Comparison of ENCODE assay signal across 16 cellular contexts in genomic region chr13:32955881-32956594, GRCh38.
A peak's percentile ranks its signal among the peaks of the same experiment; 100 is the strongest.
DNase-seq lines count a peak whose midpoint lies in the region; ATAC-seq lines count a peak whose summit lies in the region.
"Had no signal": no experiment of that assay in that cellular context is flagged by ENCODE, and none has a peak within 500 bp of the region (broad histone marks: within the 10 kb centered on the region; RNA-seq: fewer than 3 reads in every experiment).

No MANE protein-coding gene starts in this region.

- WGBS in neuronal stem cell (ENCODE audit: extremely low coverage in 2 of 2, insufficient read length in 2 of 2, insufficient replicate concordance in 1 of 2), 2 donors, result no CpG with 5 or more reads among the region's 5 CpGs

- H3K14ac ChIP-seq in neuronal stem cell (ENCODE audit: low read length), result no peak overlapping the region

- H3K27me3 ChIP-seq in SJCRH30, result no peaks in the 10 kb centered on the region
- peaks cover 0 to 18% (median 2%) of the 10 kb centered on the region in 3 experiments for H3K27me3 ChIP-seq in neuronal stem cell (ENCODE audit: control insufficient read depth in 3 of 3, insufficient read depth in 3 of 3, low read depth in 1 of 3, low read length in 3 of 3)
- H3K27me3 ChIP-seq: SJSA1 had no signal

- no peak overlapping the region for H2AK5ac ChIP-seq in neuronal stem cell (ENCODE audit: low read depth, low read length)

- no peak overlapping the region for H2AFZ ChIP-seq in neuronal stem cell (ENCODE audit: low read length)

- H3K4me3 ChIP-seq in SJCRH30 (no peak overlapping the region), neuronal stem cell (ENCODE audit: low read length in 2 of 2) (no peak overlapping the region)
- H3K4me3 ChIP-seq: SJSA1 had no signal

- no peaks in the 10 kb centered on the region for H3K79me1 ChIP-seq in neuronal stem cell (ENCODE audit: low read depth, low read length)

- H3K36me3 ChIP-seq in SJCRH30, result no peaks in the 10 kb centered on the region
- H3K36me3 ChIP-seq in neuronal stem cell (replicated peaks in 1 of 2; ENCODE audit: control insufficient read depth in 2 of 2, insufficient read depth in 2 of 2, low read length in 2 of 2), result no peaks in the 10 kb centered on the region
- H3K36me3 ChIP-seq: SJSA1 had no signal

- no peak overlapping the region for H3K4me2 ChIP-seq in neuronal stem cell (ENCODE audit: insufficient read depth, low read length, poor library complexity, severe bottlenecking)

- H2BK12ac ChIP-seq in neuronal stem cell (ENCODE audit: low read length), result no peak overlapping the region

- H2BK120ac ChIP-seq in neuronal stem cell (ENCODE audit: low read depth, low read length), result no peak overlapping the region

- H3K23ac ChIP-seq in neuronal stem cell (ENCODE audit: low read depth, low read length, poor library complexity), result no peak overlapping the region

- H3K4me1 ChIP-seq in SJCRH30 (peaks cover 28% of the 10 kb centered on the region), neuronal stem cell (ENCODE audit: control insufficient read depth in 2 of 2, insufficient read depth in 1 of 2, low read depth in 1 of 2, low read length in 2 of 2) (no peaks in the 10 kb centered on the region)

- H3K27ac ChIP-seq in SJCRH30 (no peak overlapping the region), neuronal stem cell (replicated peaks; ENCODE audit: low read length) (no peak overlapping the region)
- H3K27ac ChIP-seq: SJSA1 had no signal

- no peak overlapping the region for H3K9ac ChIP-seq in neuronal stem cell (ENCODE audit: low read depth, low read length, poor library complexity)

- no peak overlapping the region for H4K8ac ChIP-seq in neuronal stem cell (ENCODE audit: low read depth, low read length)

- no peak overlapping the region for H3K4ac ChIP-seq in neuronal stem cell (ENCODE audit: low read length)

- H2BK5ac ChIP-seq in neuronal stem cell (ENCODE audit: low read length), result no peak overlapping the region

- DNase-seq in DMS53 treated with DMSO at 0.1 percent for 48 hours (lab: John Stamatoyannopoulos, UW; ENCODE audit: unreplicated experiment) (peak; percentile 4), SJCRH30 (peak; percentile 21 to 60), kidney glomerular epithelial cell (lab: John Stamatoyannopoulos, UW) (peak; percentile 89), renal cortical epithelial cell (ENCODE audit: low read depth) (peak; percentile 95), T1000 (lab: John Stamatoyannopoulos, UW) (no peak), neuronal stem cell (ENCODE audit: low spot score) (no peak)
- DNase-seq: AML-193, H7, KBM-7, NCI-H1105 treated with DMSO at 0.1 percent for 48 hours, NCI-H1694, NCI-H2107, NCI-H2227 treated with DMSO at 0.1 percent for 48 hours, NCI-H510A treated with DMSO at 0.1 percent for 48 hours had no signal

- no peak overlapping the region for H2BK15ac ChIP-seq in neuronal stem cell (ENCODE audit: low read length)

- ATAC-seq in GM18502 (IDR thresholded peaks at IDR 0.05; ENCODE audit: poor library complexity, unreplicated experiment), result no peak

- H3K18ac ChIP-seq in neuronal stem cell (ENCODE audit: low read length), result no peak overlapping the region

- H4K91ac ChIP-seq in neuronal stem cell (ENCODE audit: low read depth, low read length, poor library complexity), result no peak overlapping the region

- H3K9me3 ChIP-seq in SJCRH30 (replicated peaks) (no peaks in the 10 kb centered on the region), neuronal stem cell (replicated peaks in 1 of 2; ENCODE audit: control insufficient read depth in 2 of 2, insufficient read depth in 1 of 2, low read depth in 1 of 2, low read length in 2 of 2) (no peaks in the 10 kb centered on the region)
- H3K9me3 ChIP-seq: SJSA1 had no signal

Comparison
In these comparisons a context has a peak if more than half of its experiments do, and no peak if none do; other contexts are left out.
1. DNase-seq: peak in DMS53 treated with DMSO at 0.1 percent for 48 hours (single experiment), SJCRH30 (2 of 2), kidney glomerular epithelial cell (single experiment) and renal cortical epithelial cell (single experiment); none in T1000 (single experiment) and neuronal stem cell (single experiment).